ENCODE assay signal across 9 cellular contexts in genomic region chr6:149923327-149923986, GRCh38. TPM values are rescaled to one million over a fixed set of nuclear protein-coding genes. Genes with fewer than 3 reads are reported as not detected.
A peak's percentile ranks its signal among the peaks of the same experiment; 100 is the strongest.
DNase-seq lines count a peak whose midpoint lies in the region; ATAC-seq and TF ChIP-seq lines count a peak whose summit lies in the region.
"Had no signal": no experiment of that assay in that cellular context is flagged by ENCODE, and none has a peak within 500 bp of the region (broad histone marks: within the 10 kb centered on the region; RNA-seq: fewer than 3 reads in every experiment).

No MANE protein-coding gene starts in this region.

- H3K4me2 ChIP-seq in Karpas-422 (ENCODE audit: low read depth, low read length, poor library complexity, severe bottlenecking): peak overlapping the region; percentile 69

- H3K4me3 ChIP-seq in A673 (ENCODE audit: low read depth, low read length, poor library complexity, severe bottlenecking) (peak overlapping the region; percentile 52), Karpas-422 (ENCODE audit: low read length) (peak overlapping the region; percentile 34; the same call in 1 of the 2 replicates), ectodermal cell (ENCODE audit: insufficient read depth, low read depth, low read length) (peak overlapping the region; percentile 41)
- H3K4me3 ChIP-seq: mucosa of descending colon had no signal

- H3K4me1 ChIP-seq in A673 (ENCODE audit: insufficient read depth, low read length, poor library complexity, severe bottlenecking) (peaks cover 12% of the 10 kb centered on the region), Karpas-422 (ENCODE audit: low read length) (peaks cover 15% of the 10 kb centered on the region), ectodermal cell (ENCODE audit: control insufficient read depth, insufficient read depth, low read length) (peaks cover 9% of the 10 kb centered on the region)

- H3K4me3 Mint-ChIP-seq in naive thymus-derived CD8-positive, alpha-beta T cell: peak overlapping the region; percentile 81 to 93 (median 86)

- H3K36me3 Mint-ChIP-seq in naive thymus-derived CD8-positive, alpha-beta T cell: no peaks in the 10 kb centered on the region

- POLR2A ChIA-PET in A673 (lab: Charles Lee; ENCODE audit: low non-redundant PET): no interaction called here
- POLR2A ChIA-PET in naive thymus-derived CD8-positive, alpha-beta T cell (lab: Charles Lee): no interaction called here

- peaks cover 0 to 4% (median 0%) of the 10 kb centered on the region in 9 donors for H3K9me3 Mint-ChIP-seq in naive thymus-derived CD8-positive, alpha-beta T cell

- peak overlapping the region in 3 of 10 donors; percentile 18 to 55 (median 29) for H3K27ac Mint-ChIP-seq in naive thymus-derived CD8-positive, alpha-beta T cell

- ATAC-seq in naive thymus-derived CD8-positive, alpha-beta T cell: peak; percentile 37 to 48
- ATAC-seq in left colon (no peak), GM21526 (IDR thresholded peaks at IDR 0.05; ENCODE audit: low FRiP score, unreplicated experiment) (no peak)

- no peaks in the 10 kb centered on the region for H3K9me3 ChIP-seq in A673 (ENCODE audit: low read depth, low read length, poor library complexity, severe bottlenecking)
- H3K9me3 ChIP-seq in Karpas-422 (ENCODE audit: low read length): no peaks in the 10 kb centered on the region
- H3K9me3 ChIP-seq in ectodermal cell (ENCODE audit: control insufficient read depth, low read length): no peaks in the 10 kb centered on the region
- H3K9me3 ChIP-seq: mucosa of descending colon had no signal

- no peak overlapping the region for H3K9ac ChIP-seq in Karpas-422 (ENCODE audit: low read length)

- 22 to 23% methylated on average over 33 of the region's 33 CpGs for WGBS in ectodermal cell, 2 experiments

- no peaks in the 10 kb centered on the region for H3K79me2 ChIP-seq in Karpas-422 (ENCODE audit: low read length)

- intact Hi-C loops in A673 (cut with micrococcal nuclease; ENCODE audit: unreplicated experiment) (no loop called here), left colon (cut with DNase I, micrococcal nuclease) (loop anchor here (10.0 kb wide), 2 partner anchors 79 to 209 kb away; partner anchors contain the start of gene LATS1 (in 1 of the 2))

- H3K27me3 Mint-ChIP-seq in naive thymus-derived CD8-positive, alpha-beta T cell: peaks cover 53 to 99% (median 79%) of the 10 kb centered on the region in 5 donors

- TF ChIP-seq CTCF in A673 (conservative IDR thresholded peaks at IDR 0.05; ENCODE audit: low read depth, low read length): no peak

- H4K20me1 ChIP-seq in Karpas-422 (ENCODE audit: insufficient read depth, low read depth, low read length): 0 out of 2 replicates have a peak, but pooled peaks cover 2% of the 10 kb centered on the region

- CTCF ChIA-PET in A673 (lab: Charles Lee): no interaction called here

- H3K4me1 Mint-ChIP-seq in naive thymus-derived CD8-positive, alpha-beta T cell: peaks cover 14 to 34% (median 30%) of the 10 kb centered on the region in 4 donors

- no peak overlapping the region; the same call in 1 of the 2 replicates for H2AFZ ChIP-seq in Karpas-422 (ENCODE audit: low read length)

- H3K27me3 ChIP-seq in A673 (replicated peaks; ENCODE audit: insufficient read depth, low read depth, low read length, poor library complexity): no peaks in the 10 kb centered on the region
- H3K27me3 ChIP-seq in Karpas-422 (ENCODE audit: low read length): no peaks in the 10 kb centered on the region
- peaks cover 77% of the 10 kb centered on the region for H3K27me3 ChIP-seq in ectodermal cell (ENCODE audit: control insufficient read depth, insufficient read depth, low read length, poor library complexity, severe bottlenecking)

- no TSS peak for BruUV-seq in A673 (replicated peaks; lab: Mats Ljungman, UMichigan)

- H3K27ac ChIP-seq in A673 (ENCODE audit: low read depth, low read length, poor library complexity, severe bottlenecking) (no peak overlapping the region), Karpas-422 (ENCODE audit: low read length) (no peak overlapping the region), ectodermal cell (ENCODE audit: insufficient read depth, low read depth, low read length, poor library complexity, severe bottlenecking) (no peak overlapping the region)

- no peak for DNase-seq in A673 (ENCODE audit: low spot score)
- DNase-seq in Karpas-422: no peak
- no peak for DNase-seq in naive thymus-derived CD8-positive, alpha-beta T cell
- no peak for DNase-seq in left colon
- no peak for DNase-seq in 8988T
- no peak for DNase-seq in midbrain (lab: John Stamatoyannopoulos, UW)

- H3K9me2 ChIP-seq in Karpas-422 (replicated peaks; ENCODE audit: insufficient read depth, low read length): no peaks in the 10 kb centered on the region

- H3K36me3 ChIP-seq in A673 (ENCODE audit: insufficient read depth, low read length, poor library complexity, severe bottlenecking) (no peaks in the 10 kb centered on the region), Karpas-422 (ENCODE audit: insufficient read depth, low read length) (no peaks in the 10 kb centered on the region), ectodermal cell (ENCODE audit: control insufficient read depth, insufficient read depth, low read length) (no peaks in the 10 kb centered on the region)

RNA-seq across cellular contexts. Expression of gene RAET1G, which starts 0.5 kb away (rescaled TPM):
- 0.45 TPM in 1 of 2 replicates, not detected in the other for total RNA-seq in A673 (2021)
- total RNA-seq in Karpas-422 (2014; rRNA removed; shearing (Covaris generic); ENCODE audit: low replicate concordance): not detected in 2 replicates
- not detected for polyA plus RNA-seq in ectodermal cell (2013, experiment 1 of 4)
- not detected for polyA plus RNA-seq in ectodermal cell (2013, experiment 2 of 4)
- polyA plus RNA-seq in ectodermal cell (2013, experiment 3 of 4): 0.27 TPM
- polyA plus RNA-seq in ectodermal cell (2013, experiment 4 of 4): not detected
- total RNA-seq in naive thymus-derived CD8-positive, alpha-beta T cell: not detected
- not detected for polyA plus RNA-seq in naive thymus-derived CD8-positive, alpha-beta T cell
- total RNA-seq in left colon: not detected

RNA-seq across cellular contexts. Expression of gene ULBP2, which starts 18.4 kb away (rescaled TPM):
- 2.6 and 4.2 TPM in 2 replicates for total RNA-seq in A673 (2021)
- total RNA-seq in Karpas-422 (2014; rRNA removed; shearing (Covaris generic); ENCODE audit: low replicate concordance): 0.56 and 0.76 TPM in 2 replicates
- polyA plus RNA-seq in ectodermal cell (2013, experiment 1 of 4): not detected
- polyA plus RNA-seq in ectodermal cell (2013, experiment 2 of 4): not detected
- not detected for polyA plus RNA-seq in ectodermal cell (2013, experiment 3 of 4)
- polyA plus RNA-seq in ectodermal cell (2013, experiment 4 of 4): not detected
- total RNA-seq in naive thymus-derived CD8-positive, alpha-beta T cell: not detected
- polyA plus RNA-seq in naive thymus-derived CD8-positive, alpha-beta T cell: under 1 TPM in 2 of 3 donors, not detected in 1; 0.37 to 0.41 TPM
- total RNA-seq in left colon: under 1 TPM in 1 of 2 donors, not detected in 1; 0.31 TPM

RNA-seq across cellular contexts. Expression of gene RAET1E, which starts 25.5 kb away (rescaled TPM):
- 0.92 and 3.2 TPM in 2 replicates for total RNA-seq in A673 (2021)
- not detected in 2 replicates for total RNA-seq in Karpas-422 (2014; rRNA removed; shearing (Covaris generic); ENCODE audit: low replicate concordance)
- polyA plus RNA-seq in ectodermal cell (2013, experiment 1 of 4): not detected
- polyA plus RNA-seq in ectodermal cell (2013, experiment 2 of 4): not detected
- not detected for polyA plus RNA-seq in ectodermal cell (2013, experiment 3 of 4)
- polyA plus RNA-seq in ectodermal cell (2013, experiment 4 of 4): not detected
- not detected for total RNA-seq in naive thymus-derived CD8-positive, alpha-beta T cell
- not detected for polyA plus RNA-seq in naive thymus-derived CD8-positive, alpha-beta T cell
- total RNA-seq in left colon: under 1 TPM in 1 of 2 donors, not detected in 1; 0.61 TPM

RNA-seq across cellular contexts. Expression of gene ULBP1, which starts 40.3 kb away (rescaled TPM):
- total RNA-seq in A673 (2021): 5.2 and 7.0 TPM in 2 replicates
- 1.0 and 5.1 TPM in 2 replicates for total RNA-seq in Karpas-422 (2014; rRNA removed; shearing (Covaris generic); ENCODE audit: low replicate concordance)
- polyA plus RNA-seq in ectodermal cell (2013, experiment 1 of 4): 2.1 TPM
- polyA plus RNA-seq in ectodermal cell (2013, experiment 2 of 4): 1.4 TPM
- 2.0 TPM for polyA plus RNA-seq in ectodermal cell (2013, experiment 3 of 4)
- 2.1 TPM for polyA plus RNA-seq in ectodermal cell (2013, experiment 4 of 4)
- total RNA-seq in naive thymus-derived CD8-positive, alpha-beta T cell: under 1 TPM in 1 of 2 experiments, not detected in 1; 0.16 TPM
- polyA plus RNA-seq in naive thymus-derived CD8-positive, alpha-beta T cell: not detected
- total RNA-seq in left colon: under 1 TPM in 1 of 2 donors, not detected in 1; 0.09 TPM
- total RNA-seq: mucosa of descending colon had no signal

RNA-seq across cellular contexts. Expression of gene LRP11, which starts 59.3 kb away (rescaled TPM):
- total RNA-seq in A673 (2021) (53.2 and 56.1 TPM in 2 replicates), left colon (10 to 100 TPM; 21.9 to 22.2 TPM)
- total RNA-seq in Karpas-422 (2014; rRNA removed; shearing (Covaris generic); ENCODE audit: low replicate concordance): 3.5 and 5.4 TPM in 2 replicates
- polyA plus RNA-seq in ectodermal cell (2013, experiment 1 of 4): 2.6 TPM
- 2.3 TPM for polyA plus RNA-seq in ectodermal cell (2013, experiment 2 of 4)
- polyA plus RNA-seq in ectodermal cell (2013, experiment 3 of 4): 4.2 TPM
- polyA plus RNA-seq in ectodermal cell (2013, experiment 4 of 4): 4.2 TPM
- total RNA-seq in naive thymus-derived CD8-positive, alpha-beta T cell: 1 to 10 TPM; 1.4 to 1.8 TPM
- under 1 TPM; 0.33 to 0.43 (median 0.37) TPM for polyA plus RNA-seq in naive thymus-derived CD8-positive, alpha-beta T cell

Comparison
In these comparisons a context has a peak if more than half of its experiments do, and no peak if none do; other contexts are left out.
1. ATAC-seq: peak in naive thymus-derived CD8-positive, alpha-beta T cell (2 of 2); none in left colon (single experiment) and GM21526 (single experiment).
2. Peak in every context shown above with its lines, with median percentiles within 50 percentile points of each other: H3K4me3 ChIP-seq.